Comparison of ENCODE assay signal across 10 cellular contexts in genomic region chr15:77992356-77993222, GRCh38.
DNase-seq lines count a peak whose midpoint lies in the region; ATAC-seq, FAIRE-seq and TF ChIP-seq lines count a peak whose summit lies in the region.
"Had no signal": no experiment of that assay in that cellular context is flagged by ENCODE, and none has a peak within 500 bp of the region (broad histone marks: within the 10 kb centered on the region; RNA-seq: fewer than 3 reads in every experiment).

No MANE protein-coding gene starts in this region.

- no peak overlapping the region for H3K27ac ChIP-seq in astrocyte (ENCODE audit: low read depth, low read length)
- H3K27ac ChIP-seq in left lung = peak overlapping the region; percentile 13 to 45
- H3K27ac ChIP-seq in smooth muscle cell (ENCODE audit: low read depth) = peak overlapping the region; percentile 99
- H3K27ac ChIP-seq in PC-9 = no peak overlapping the region

- no peak for DNase-seq in Calu3
- no peak for DNase-seq in astrocyte (ENCODE audit: low read depth)
- peak; percentile 30 to 59 for DNase-seq in left lung
- no peak for DNase-seq in smooth muscle cell (lab: John Stamatoyannopoulos, UW; ENCODE audit: unreplicated experiment)
- DNase-seq in PC-9 = no peak
- no peak for DNase-seq in GM19239 (ENCODE audit: insufficient read length, low spot score)
- no peak for DNase-seq in COLO668 (lab: John Stamatoyannopoulos, UW; ENCODE audit: unreplicated experiment)
- no peak for DNase-seq in COLO829 (ENCODE audit: low spot score)
- DNase-seq: NCI-H510A; stimulated activated CD4-positive, alpha-beta T cell treated with anti-CD3 and anti-CD28 coated beads, Interleukin-4, amount 100 ng/mL, for 4 hours had no signal

- CTCF ChIA-PET in Calu3 (lab: Charles Lee) = no interaction called here
- CTCF ChIA-PET in PC-9 (lab: Charles Lee) = no interaction called here

- H3K27ac Mint-ChIP-seq in Calu3 (ENCODE audit: unreplicated experiment) (peak overlapping the region; percentile 55), astrocyte (ENCODE audit: unreplicated experiment) (peak overlapping the region; percentile 72)

- H2AFZ ChIP-seq in astrocyte (ENCODE audit: low read depth, low read length) (no peak overlapping the region), smooth muscle cell (ENCODE audit: low read depth) (no peak overlapping the region), PC-9 (no peak overlapping the region)

- H3K9ac ChIP-seq in astrocyte (ENCODE audit: low read length) (no peak overlapping the region), smooth muscle cell (ENCODE audit: low read depth) (no peak overlapping the region)

- TF ChIP-seq CTCF in Calu3 (IDR thresholded peaks at IDR 0.05; ENCODE audit: unreplicated experiment) (no peak), astrocyte (IDR thresholded peaks at IDR 0.05; ENCODE audit: insufficient read depth, low read depth, low read length) (no peak), left lung (IDR thresholded peaks at IDR 0.05) (no peak), smooth muscle cell (IDR thresholded peaks at IDR 0.05; ENCODE audit: borderline replicate concordance, insufficient read depth, poor library complexity, severe bottlenecking) (no peak), PC-9 (conservative IDR thresholded peaks at IDR 0.05) (no peak)

- BruUV-seq in Calu3 (replicated peaks; lab: Mats Ljungman, UMichigan) (no TSS peak), PC-9 (replicated peaks; lab: Mats Ljungman, UMichigan) (no TSS peak)

- WGBS in smooth muscle cell (ENCODE audit: low lambda C conversion rate) = 91% methylated on average over 20 of the region's 28 CpGs

- no peaks in the 10 kb centered on the region for H3K9me3 ChIP-seq in astrocyte (ENCODE audit: insufficient read depth, low read depth, low read length)
- H3K9me3 ChIP-seq in left lung = no peaks in the 10 kb centered on the region
- H3K9me3 ChIP-seq in smooth muscle cell (replicated peaks; ENCODE audit: low read depth) = no peaks in the 10 kb centered on the region
- H3K9me3 ChIP-seq in PC-9 (ENCODE audit: insufficient read depth, low read depth) = no peaks in the 10 kb centered on the region

- no peak for ATAC-seq in left lung

- H3K36me3 ChIP-seq in astrocyte (ENCODE audit: insufficient read depth, low read length) = no peaks in the 10 kb centered on the region
- peaks cover 0 to 26% of the 10 kb centered on the region in 2 donors for H3K36me3 ChIP-seq in left lung
- no peaks in the 10 kb centered on the region for H3K36me3 ChIP-seq in smooth muscle cell (ENCODE audit: low read depth)
- no peaks in the 10 kb centered on the region for H3K36me3 ChIP-seq in PC-9 (ENCODE audit: low read depth)

- H3K4me3 Mint-ChIP-seq in Calu3 (ENCODE audit: low read depth, unreplicated experiment) (no peak overlapping the region), astrocyte (ENCODE audit: unreplicated experiment) (no peak overlapping the region)

- FAIRE-seq in astrocyte (lab: Jason Lieb, UNC) (no peak), GM19239 (lab: Jason Lieb, UNC) (no peak)

- H3F3A ChIP-seq in smooth muscle cell (ENCODE audit: low read depth) = peaks cover 4% of the 10 kb centered on the region
- H3F3A ChIP-seq in PC-9 (ENCODE audit: insufficient read depth, low read depth) = peaks cover 12% of the 10 kb centered on the region

- peaks cover 31% of the 10 kb centered on the region for H3K4me1 ChIP-seq in astrocyte (ENCODE audit: insufficient read depth, low read length)
- H3K4me1 ChIP-seq in left lung = peaks cover 11 to 21% of the 10 kb centered on the region in 2 donors
- H3K4me1 ChIP-seq in smooth muscle cell (ENCODE audit: low read depth) = peaks cover 3% of the 10 kb centered on the region
- peaks cover 20% of the 10 kb centered on the region for H3K4me1 ChIP-seq in PC-9 (replicated peaks; ENCODE audit: insufficient read depth)

- intact Hi-C loops in Calu3 (cut with micrococcal nuclease; ENCODE audit: unreplicated experiment) (no loop called here), left lung (cut with DNase I) (no loop called here), PC-9 (cut with micrococcal nuclease; ENCODE audit: unreplicated experiment) (no loop called here)

- peaks cover 30% of the 10 kb centered on the region for H3K4me1 Mint-ChIP-seq in Calu3 (ENCODE audit: low read depth, unreplicated experiment)
- H3K4me1 Mint-ChIP-seq in astrocyte (ENCODE audit: low read depth, unreplicated experiment) = peaks cover 26% of the 10 kb centered on the region

- H3K9me3 Mint-ChIP-seq in Calu3 (ENCODE audit: low read depth, unreplicated experiment) (no peaks in the 10 kb centered on the region), astrocyte (ENCODE audit: unreplicated experiment) (no peaks in the 10 kb centered on the region)

- H3K9me2 ChIP-seq in PC-9 (ENCODE audit: insufficient read depth) = no peaks in the 10 kb centered on the region

- H3K27me3 Mint-ChIP-seq in Calu3 (ENCODE audit: unreplicated experiment) = no peaks in the 10 kb centered on the region
- peaks cover 5% of the 10 kb centered on the region for H3K27me3 Mint-ChIP-seq in astrocyte (ENCODE audit: low read depth, unreplicated experiment)

- H3K4me2 ChIP-seq in astrocyte (ENCODE audit: low read length) (no peak overlapping the region), smooth muscle cell (no peak overlapping the region), PC-9 (no peak overlapping the region)

- H3K36me3 Mint-ChIP-seq in Calu3 (ENCODE audit: insufficient read depth, unreplicated experiment) = peaks cover 41% of the 10 kb centered on the region
- H3K36me3 Mint-ChIP-seq in astrocyte (ENCODE audit: low read depth, unreplicated experiment) = peaks cover 5% of the 10 kb centered on the region

- no peak overlapping the region for H3K4me3 ChIP-seq in astrocyte (ENCODE audit: insufficient read depth, low read depth, low read length)
- H3K4me3 ChIP-seq in left lung = no peak overlapping the region
- H3K4me3 ChIP-seq in smooth muscle cell = no peak overlapping the region
- H3K4me3 ChIP-seq in PC-9 = no peak overlapping the region

- H4K20me1 ChIP-seq in astrocyte (ENCODE audit: insufficient read depth, low read length) = peaks cover 6% of the 10 kb centered on the region
- no peaks in the 10 kb centered on the region for H4K20me1 ChIP-seq in smooth muscle cell (ENCODE audit: low read depth)
- no peaks in the 10 kb centered on the region for H4K20me1 ChIP-seq in PC-9 (ENCODE audit: insufficient read depth)

- POLR2A ChIA-PET in PC-9 (lab: Charles Lee; ENCODE audit: unreplicated experiment) = no interaction called here

- H3K27me3 ChIP-seq in astrocyte (ENCODE audit: insufficient read depth, low read length) (no peaks in the 10 kb centered on the region), left lung (no peaks in the 10 kb centered on the region), smooth muscle cell (ENCODE audit: low read depth) (no peaks in the 10 kb centered on the region), PC-9 (ENCODE audit: insufficient read depth, low read depth) (no peaks in the 10 kb centered on the region)

- H3K79me2 ChIP-seq in astrocyte (ENCODE audit: insufficient read depth, low read length) (no peaks in the 10 kb centered on the region), smooth muscle cell (ENCODE audit: low read depth) (no peaks in the 10 kb centered on the region), PC-9 (ENCODE audit: low read depth) (no peaks in the 10 kb centered on the region)

Comparison
In these comparisons a context has a peak if more than half of its experiments do, and no peak if none do; other contexts are left out.
1. DNase-seq: peak in left lung (2 of 2); none in Calu3 (single experiment), astrocyte (single experiment), smooth muscle cell (single experiment), PC-9 (0 of 2), GM19239 (single experiment), COLO668 (single experiment) and COLO829 (single experiment).
2. H3K27ac ChIP-seq: peak in left lung (2 of 2) and smooth muscle cell (single experiment); none in astrocyte (single experiment) and PC-9 (single experiment).